Comparison of ENCODE assay signal across 9 cellular contexts in the genomic region with DNA sequence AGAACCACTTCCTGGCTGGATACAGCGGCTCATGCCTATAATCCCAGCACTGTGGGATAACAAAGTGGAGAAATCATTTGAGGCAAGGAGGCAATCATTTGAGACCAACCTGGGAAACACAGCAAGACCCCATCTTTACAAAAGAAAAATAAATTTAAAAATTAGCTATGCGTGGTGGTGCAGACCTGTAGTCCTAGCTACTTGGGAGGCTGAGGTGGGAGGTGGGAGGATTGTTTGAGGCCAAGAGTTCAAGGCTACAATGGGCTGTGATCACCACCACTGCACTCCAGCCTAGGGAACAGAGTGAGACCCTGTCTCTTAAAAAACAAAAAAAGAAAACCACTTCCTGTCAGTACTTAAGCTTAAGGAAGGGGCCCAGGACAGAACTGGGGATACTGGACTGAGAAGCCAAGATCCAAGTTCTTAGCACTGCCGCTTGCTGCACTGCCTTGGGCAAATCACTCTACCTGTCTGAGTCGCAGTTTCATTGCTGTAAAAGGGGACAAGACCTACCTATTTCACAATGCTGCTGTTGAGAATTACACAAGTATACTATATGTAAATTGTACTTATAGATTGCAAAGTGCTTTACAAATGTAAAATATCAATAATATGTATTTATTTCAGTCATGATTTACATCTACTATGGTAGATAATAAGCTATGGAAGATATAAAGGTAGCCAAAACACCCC.
DNase-seq lines count a peak whose midpoint lies in the region; ATAC-seq and TF ChIP-seq lines count a peak whose summit lies in the region.
"Had no signal": no experiment of that assay in that cellular context is flagged by ENCODE, and none has a peak within 500 bp of the region (broad histone marks: within the 10 kb centered on the region; RNA-seq: fewer than 3 reads in every experiment).

No MANE protein-coding gene starts in this region.

- H3K9me3 ChIP-seq in endodermal cell (ENCODE audit: control insufficient read depth, low read length), result no peaks in the 10 kb centered on the region
- H3K9me3 ChIP-seq in spleen, result no peaks in the 10 kb centered on the region

- H3K27ac ChIP-seq in endodermal cell (ENCODE audit: low read depth, low read length) (no peak overlapping the region), spleen (peak overlapping the region in 7 of 8 donors; percentile 52 to 82 (median 73))

- H3K4me1 Mint-ChIP-seq in activated CD8-positive, alpha-beta memory T cell treated with anti-CD3 and anti-CD28 coated beads, Interleukin-2, amount 10 ng/mL, durations not matched to agents 7 days and 5 days, result peaks cover 5% of the 10 kb centered on the region
- peaks cover 12% of the 10 kb centered on the region for H3K4me1 Mint-ChIP-seq in endodermal cell

- H3K27me3 ChIP-seq in endodermal cell (ENCODE audit: control insufficient read depth, insufficient read depth, low read length, poor library complexity, severe bottlenecking) (no peaks in the 10 kb centered on the region), spleen (replicated peaks in 1 of 7) (no peaks in the 10 kb centered on the region)

- no peak for ATAC-seq in activated CD8-positive, alpha-beta memory T cell treated with anti-CD3 and anti-CD28 coated beads, Interleukin-2, amount 10 ng/mL, durations not matched to agents 7 days and 5 days
- ATAC-seq: HCT116 had no signal

- H3K36me3 ChIP-seq in endodermal cell (ENCODE audit: control insufficient read depth, insufficient read depth, low read length) (no peaks in the 10 kb centered on the region), spleen (no peaks in the 10 kb centered on the region)

- no peak overlapping the region for H3K4me3 Mint-ChIP-seq in activated CD8-positive, alpha-beta memory T cell treated with anti-CD3 and anti-CD28 coated beads, Interleukin-2, amount 10 ng/mL, durations not matched to agents 7 days and 5 days
- no peak overlapping the region for H3K4me3 Mint-ChIP-seq in endodermal cell

- H3K4me1 ChIP-seq in endodermal cell (ENCODE audit: control insufficient read depth, insufficient read depth, low read length) (peaks cover 42% of the 10 kb centered on the region), spleen (peaks cover 65 to 98% (median 91%) of the 10 kb centered on the region in 6 donors)

- no peaks in the 10 kb centered on the region for H3K27me3 Mint-ChIP-seq in activated CD8-positive, alpha-beta memory T cell treated with anti-CD3 and anti-CD28 coated beads, Interleukin-2, amount 10 ng/mL, durations not matched to agents 7 days and 5 days
- H3K27me3 Mint-ChIP-seq in endodermal cell (ENCODE audit: insufficient read depth), result no peaks in the 10 kb centered on the region

- no peak overlapping the region for H3K9ac ChIP-seq in endodermal cell (ENCODE audit: extremely low read depth, low read length, poor library complexity, severe bottlenecking)

- CTCF ChIA-PET in activated CD8-positive, alpha-beta memory T cell treated with anti-CD3 and anti-CD28 coated beads, Interleukin-2, amount 10 ng/mL, durations not matched to agents 7 days and 5 days (lab: Charles Lee), result interaction anchor here (0.6 to 1.6 kb wide), 4 partner anchors 8 to 101 kb away, joined by 3 to 7 read pairs (median 4); no protein-coding TSS in a partner anchor

- TF ChIP-seq CTCF in NB4 (IDR thresholded peaks at IDR 0.05; ENCODE audit: low read depth, low read length) (no peak), endodermal cell (conservative IDR thresholded peaks at IDR 0.05) (no peak), spleen (IDR thresholded peaks at IDR 0.05 in 8 of 11, conservative IDR thresholded peaks at IDR 0.05 in 3 of 11) (no peak)

- H3K9me3 Mint-ChIP-seq in activated CD8-positive, alpha-beta memory T cell treated with anti-CD3 and anti-CD28 coated beads, Interleukin-2, amount 10 ng/mL, durations not matched to agents 7 days and 5 days (ENCODE audit: low read depth), result no peaks in the 10 kb centered on the region
- H3K9me3 Mint-ChIP-seq in endodermal cell, result no peaks in the 10 kb centered on the region

- no peak for DNase-seq in activated CD8-positive, alpha-beta memory T cell treated with anti-CD3 and anti-CD28 coated beads, Interleukin-2, amount 10 ng/mL, durations not matched to agents 7 days and 5 days
- DNase-seq in activated CD8-positive, alpha-beta memory T cell treated with anti-CD3 and anti-CD28 coated beads, Interleukin-2, amount 50 U/mL, for 48 hours, result no peak
- DNase-seq in NB4 (ENCODE audit: low read depth), result peak; percentile 30
- DNase-seq in endodermal cell, result no peak
- DNase-seq in spleen, result no peak
- DNase-seq in effector CD4-positive, alpha-beta T cell, result no peak
- DNase-seq in NCI-H345 treated with DMSO at 0.1 percent for 48 hours (lab: John Stamatoyannopoulos, UW; ENCODE audit: unreplicated experiment), result no peak
- DNase-seq in NCI-H146 (lab: John Stamatoyannopoulos, UW), result no peak

- WGBS in endodermal cell (ENCODE audit: insufficient coverage in 1 of 2, insufficient read length in 1 of 2), 2 experiments, result 98 to 100% methylated on average over 1 to 4 of the region's 4 CpGs
- 81 to 97% (median 89%) methylated on average over 4 of the region's 4 CpGs for WGBS in spleen, 5 donors

- intact Hi-C loops in spleen (cut with DNase I; ENCODE audit: low total_unique reads), result loop anchor here (10.0 kb wide), 1 partner anchor 58 kb away; no protein-coding TSS in a partner anchor

- TF ChIP-seq POLR2A in NB4 (IDR thresholded peaks at IDR 0.05; ENCODE audit: extremely low read depth, insufficient read length) (no peak), spleen (IDR thresholded peaks at IDR 0.05) (no peak)

- peak overlapping the region; percentile 54 for H3K27ac Mint-ChIP-seq in activated CD8-positive, alpha-beta memory T cell treated with anti-CD3 and anti-CD28 coated beads, Interleukin-2, amount 10 ng/mL, durations not matched to agents 7 days and 5 days
- peak overlapping the region; percentile 64 for H3K27ac Mint-ChIP-seq in endodermal cell

- H3K4me3 ChIP-seq in NB4 (ENCODE audit: low read depth, low read length), result no peak overlapping the region
- H3K4me3 ChIP-seq in endodermal cell (ENCODE audit: low read length), result no peak overlapping the region
- no peak overlapping the region for H3K4me3 ChIP-seq in spleen

- peaks cover 1% of the 10 kb centered on the region for H3K36me3 Mint-ChIP-seq in activated CD8-positive, alpha-beta memory T cell treated with anti-CD3 and anti-CD28 coated beads, Interleukin-2, amount 10 ng/mL, durations not matched to agents 7 days and 5 days
- H3K36me3 Mint-ChIP-seq in endodermal cell (ENCODE audit: low read depth), result peaks cover 2% of the 10 kb centered on the region
